In the genomic region with DNA sequence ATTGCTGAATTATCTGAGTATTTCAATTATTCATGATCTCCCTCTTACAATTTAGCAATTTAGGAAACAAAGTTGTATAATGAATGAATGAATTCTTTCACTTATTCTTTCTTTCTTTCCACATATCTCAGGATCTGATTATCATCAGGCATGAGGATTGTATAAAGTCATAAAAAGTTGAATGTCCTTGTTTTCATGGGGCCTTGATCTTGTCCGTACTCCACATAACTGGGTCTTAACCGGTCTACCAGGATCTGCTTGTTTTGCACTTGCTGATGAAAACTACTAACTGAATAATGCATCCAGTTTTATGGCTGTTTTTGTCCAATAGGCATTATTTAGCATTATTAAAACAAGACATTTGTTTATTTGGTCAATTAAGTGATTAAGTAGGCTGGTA, we compare ENCODE assay signal across 8 cellular contexts. TPM values are rescaled to one million over a fixed set of nuclear protein-coding genes. Genes with fewer than 3 reads are reported as not detected.
"Had no signal": no experiment of that assay in that cellular context is flagged by ENCODE, and none has a peak within 500 bp of the region (broad histone marks: within the 10 kb centered on the region; RNA-seq: fewer than 3 reads in every experiment).

No MANE protein-coding gene starts in this region.

- H3K4me3 ChIP-seq: K562 had no signal

- ATAC-seq: HepG2, K562 had no signal

- FAIRE-seq: HepG2, HTR-8/SVneo, K562 had no signal

- DNase-seq: IMR-90 had no signal

- H3K27ac ChIP-seq: HL-60 had no signal

RNA-seq across cellular contexts. Expression of a gene that starts 12.6 kb away (rescaled TPM):
- total RNA-seq: HepG2, HT1080, IMR-90, K562 had no signal
- polyA plus RNA-seq: HepG2, IgD-negative memory B cell, IMR-90, K562 had no signal

RNA-seq across cellular contexts. Expression of a gene that starts 31.1 kb away (rescaled TPM):
- total RNA-seq: HepG2, HT-29, IMR-90 had no signal
- polyA plus RNA-seq: HepG2, IgD-negative memory B cell, IMR-90 had no signal
